In the genomic region with DNA sequence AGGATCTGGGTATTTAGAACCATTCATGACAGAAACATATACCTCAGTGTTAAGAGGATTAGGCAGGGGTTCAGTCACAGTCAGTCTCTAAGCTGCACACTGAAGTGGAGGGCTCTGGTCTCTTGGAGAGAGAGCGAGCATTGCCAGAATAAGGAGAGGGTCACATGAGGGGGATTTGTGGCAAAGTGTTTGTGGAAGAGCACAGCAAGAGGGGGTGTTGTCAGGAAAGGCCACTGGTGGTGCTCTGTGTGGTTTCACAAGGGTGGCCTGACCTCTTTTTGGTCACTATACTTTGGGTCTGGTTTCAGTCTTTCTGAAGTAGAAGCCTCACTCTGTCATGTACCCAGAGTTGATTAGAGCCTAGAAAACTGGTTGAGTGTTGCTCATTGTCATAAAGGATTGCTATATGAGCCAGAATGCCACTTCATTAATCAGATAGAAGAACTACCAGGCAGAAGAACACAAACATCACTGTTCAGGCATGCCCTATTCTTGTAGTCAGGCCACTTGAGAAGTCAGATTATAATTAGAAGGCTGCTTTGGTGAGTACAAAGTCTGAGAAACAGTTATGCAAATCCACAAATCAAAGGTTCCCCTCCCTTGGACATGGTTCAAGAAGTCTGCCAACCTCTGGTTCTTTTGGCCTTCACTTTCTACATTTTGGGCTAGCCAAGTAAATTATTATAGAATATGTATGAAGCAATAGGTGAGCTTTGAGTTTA, we compare ENCODE assay signal across 10 cellular contexts. TPM values are rescaled to one million over a fixed set of nuclear protein-coding genes. Genes with fewer than 3 reads are reported as not detected.
A peak's percentile ranks its signal among the peaks of the same experiment; 100 is the strongest.
DNase-seq lines count a peak whose midpoint lies in the region; ATAC-seq and TF ChIP-seq lines count a peak whose summit lies in the region.
"Had no signal": no experiment of that assay in that cellular context is flagged by ENCODE, and none has a peak within 500 bp of the region (broad histone marks: within the 10 kb centered on the region; RNA-seq: fewer than 3 reads in every experiment).

No MANE protein-coding gene starts in this region.

- peaks cover 0 to 21% (median 6%) of the 10 kb centered on the region in 9 donors for H3K4me1 ChIP-seq in heart right ventricle
- no peaks in the 10 kb centered on the region for H3K4me1 ChIP-seq in SK-N-SH (ENCODE audit: control insufficient read depth in 1 of 2, insufficient read depth in 2 of 2, low read depth in 1 of 2, low read length in 1 of 2)
- H3K4me1 ChIP-seq in trophoblast cell (ENCODE audit: control insufficient read depth in 1 of 2, insufficient read depth in 2 of 2, low read length in 2 of 2): no peaks in the 10 kb centered on the region
- H3K4me1 ChIP-seq: SJSA1 had no signal

- no peak overlapping the region for H2BK120ac ChIP-seq in trophoblast cell (ENCODE audit: insufficient read depth, low read length, poor library complexity)

- TF ChIP-seq CTCF in GM12864 (IDR thresholded peaks at IDR 0.05; ENCODE audit: low read depth, low read length, missing control alignments) (no peak), heart right ventricle (IDR thresholded peaks at IDR 0.05) (no peak), SK-N-SH (IDR thresholded peaks at IDR 0.05) (no peak)

- H3K27ac ChIP-seq in heart right ventricle (peak overlapping the region in 8 of 10 donors; percentile 30 to 79 (median 55)), SK-N-SH (ENCODE audit: low read depth in 2 of 2, low read length in 1 of 2) (no peak overlapping the region), trophoblast cell (ENCODE audit: low read depth, low read length) (no peak overlapping the region)
- H3K27ac ChIP-seq: SJSA1 had no signal

- H2AK5ac ChIP-seq in trophoblast cell (ENCODE audit: low read length): no peak overlapping the region

- H3K79me2 ChIP-seq in SK-N-SH (ENCODE audit: insufficient read depth) (peaks cover under 1% of the 10 kb centered on the region; the same call in 1 of the 2 replicates), trophoblast cell (ENCODE audit: control insufficient read depth, insufficient read depth, low read length, poor library complexity) (no peaks in the 10 kb centered on the region)

- DNase-seq in GM12864 (ENCODE audit: low read depth) (peak; percentile 55), heart right ventricle (no peak), SK-N-SH (no peak), foreskin melanocyte (no peak), trophoblast cell (no peak)
- DNase-seq in activated CD8-positive, alpha-beta memory T cell treated with anti-CD3 and anti-CD28 coated beads for 24 hours: no peak
- DNase-seq: stimulated activated CD4-positive, alpha-beta T cell treated with anti-CD3 and anti-CD28 coated beads, Interleukin-4, amount 100 ng/mL, for 4 hours had no signal

- TF ChIP-seq RAD21 in SK-N-SH (IDR thresholded peaks at IDR 0.05; ENCODE audit: low read length): no peak

- no peaks in the 10 kb centered on the region for H4K20me1 ChIP-seq in SK-N-SH (ENCODE audit: insufficient read depth)

- CTCF ChIA-PET in SK-N-SH (lab: Yijun Ruan, JAX): interaction anchor here (1.7 kb wide), 1 partner anchor 53 kb away, joined by 4 read pairs; no protein-coding TSS in a partner anchor

- no peak overlapping the region for H2AFZ ChIP-seq in SK-N-SH (ENCODE audit: low read depth)
- no peak overlapping the region for H2AFZ ChIP-seq in trophoblast cell (ENCODE audit: insufficient read depth, low read length, poor library complexity)

- no peak overlapping the region for H4K91ac ChIP-seq in trophoblast cell (ENCODE audit: low read depth, low read length)

- H3K9me2 ChIP-seq in SK-N-SH: no peaks in the 10 kb centered on the region

- H4K8ac ChIP-seq in trophoblast cell (ENCODE audit: low read depth, low read length): no peak overlapping the region

- no peak overlapping the region for H3K23ac ChIP-seq in trophoblast cell (ENCODE audit: low read length)

- H3K18ac ChIP-seq in trophoblast cell (ENCODE audit: low read length): no peak overlapping the region

- H2BK5ac ChIP-seq in trophoblast cell (ENCODE audit: low read depth, low read length, poor library complexity): no peak overlapping the region

- peaks cover 0 to 54% (median 25%) of the 10 kb centered on the region in 9 donors for H3K36me3 ChIP-seq in heart right ventricle
- peaks cover 20 to 37% of the 10 kb centered on the region in 2 experiments for H3K36me3 ChIP-seq in SK-N-SH (replicated peaks in 1 of 2; ENCODE audit: control insufficient read depth in 1 of 2, insufficient read depth in 2 of 2, low read length in 1 of 2)
- H3K36me3 ChIP-seq in trophoblast cell (ENCODE audit: control insufficient read depth in 1 of 2, insufficient read depth in 2 of 2, low read length in 2 of 2): peaks cover 5 to 7% of the 10 kb centered on the region in 2 experiments

- H3K27me3 ChIP-seq in heart right ventricle (no peaks in the 10 kb centered on the region), SK-N-SH (ENCODE audit: insufficient read depth) (no peaks in the 10 kb centered on the region), trophoblast cell (ENCODE audit: insufficient read depth, low read length) (no peaks in the 10 kb centered on the region)
- H3K27me3 ChIP-seq: SJSA1 had no signal

- H3F3A ChIP-seq in SK-N-SH (replicated peaks; ENCODE audit: insufficient read depth): peaks cover 5% of the 10 kb centered on the region

- TF ChIP-seq EP300 in SK-N-SH (IDR thresholded peaks at IDR 0.05; ENCODE audit: borderline replicate concordance in 1 of 2, low read depth in 1 of 2, low read length in 1 of 2): no peak

- 65 to 83% methylated on average over 1 of the region's 1 CpG for WGBS in heart right ventricle, 2 donors
- 100% methylated on average over 1 of the region's 1 CpG for WGBS in SK-N-SH (ENCODE audit: low lambda C conversion rate)
- WGBS in trophoblast cell (ENCODE audit: extremely low coverage, insufficient coverage, insufficient read length): no CpG with 5 or more reads among the region's 1 CpG

- H3K4me3 ChIP-seq in GM12864 (ENCODE audit: low read depth, low read length) (no peak overlapping the region; the same call in 1 of the 2 replicates), heart right ventricle (no peak overlapping the region), SK-N-SH (ENCODE audit: low read depth in 2 of 2, low read length in 1 of 2) (no peak overlapping the region), trophoblast cell (ENCODE audit: low read depth, low read length) (no peak overlapping the region)
- H3K4me3 ChIP-seq: SJSA1 had no signal

- H3K4me2 ChIP-seq in SK-N-SH (no peak overlapping the region), trophoblast cell (ENCODE audit: low read length) (no peak overlapping the region)

- intact Hi-C loops in heart right ventricle (cut with DNase I): no loop called here

- no peak overlapping the region for H4K12ac ChIP-seq in trophoblast cell (ENCODE audit: low read depth, low read length)

- H2BK12ac ChIP-seq in trophoblast cell (ENCODE audit: low read length): no peak overlapping the region

- no peak overlapping the region for H3K4ac ChIP-seq in trophoblast cell (ENCODE audit: low read depth, low read length)

- H3K9ac ChIP-seq in SK-N-SH (no peak overlapping the region), trophoblast cell (ENCODE audit: low read length) (no peak overlapping the region)

- ATAC-seq in GM21515 (IDR thresholded peaks at IDR 0.05; ENCODE audit: unreplicated experiment): peak; percentile 79
- peak; percentile 80 for ATAC-seq in HG03521 (IDR thresholded peaks at IDR 0.05; ENCODE audit: unreplicated experiment)
- ATAC-seq in heart right ventricle: peak in 7 of 8 donors; percentile 55 to 90 (median 78)

- no peak overlapping the region for H3K14ac ChIP-seq in trophoblast cell (ENCODE audit: low read length)

- no peaks in the 10 kb centered on the region for H3K9me3 ChIP-seq in heart right ventricle
- H3K9me3 ChIP-seq in SK-N-SH: no peaks in the 10 kb centered on the region
- H3K9me3 ChIP-seq in trophoblast cell (ENCODE audit: insufficient read depth, low read depth, low read length): no peaks in the 10 kb centered on the region
- H3K9me3 ChIP-seq: SJSA1 had no signal

- H3K79me1 ChIP-seq in trophoblast cell (ENCODE audit: low read length): no peaks in the 10 kb centered on the region

- POLR2A ChIA-PET in SK-N-SH (lab: Yijun Ruan, JAX): no interaction called here

TF ChIP-seq in SK-N-SH, 30 proteins besides CTCF, POLR2A, EP300 and RAD21 (continues in another document):
- TF ChIP-seq SMC3 (IDR thresholded peaks at IDR 0.05; ENCODE audit: low read depth, low read length): no peak
- TF ChIP-seq MEF2A (IDR thresholded peaks at IDR 0.05; ENCODE audit: borderline replicate concordance, low read depth): no peak
- TF ChIP-seq TAF1 (IDR thresholded peaks at IDR 0.05; ENCODE audit: borderline replicate concordance, low read depth, low read length): no peak
- TF ChIP-seq USF2 (IDR thresholded peaks at IDR 0.05; ENCODE audit: borderline replicate concordance, low read depth, low read length): no peak
- no peak for TF ChIP-seq YY1 (IDR thresholded peaks at IDR 0.05; ENCODE audit: low read depth)

RNA-seq across cellular contexts. Expression of gene TMEM19, which starts 8.4 kb away (rescaled TPM):
- 10 to 100 TPM; 17.4 to 32.2 (median 27.6) TPM for total RNA-seq in heart right ventricle
- 1 to 10 TPM; 6.4 to 9.8 TPM for polyA plus RNA-seq in heart right ventricle
- polyA plus RNA-seq in SK-N-SH (2012; rRNA removed): 12.6 and 17.4 TPM in 2 replicates
- polyA plus RNA-seq in SK-N-SH (2012; cell fraction: cytosol; rRNA removed): 19.3 and 20.4 TPM in 2 replicates
- polyA plus RNA-seq in SK-N-SH (2012; cell fraction: nucleus; rRNA removed): 1.6 and 8.1 TPM in 2 replicates
- 10.4 and 11.0 TPM in 2 replicates for polyA plus RNA-seq in trophoblast cell (2013)

RNA-seq across cellular contexts. Expression of gene THAP2, which starts 30.2 kb away (rescaled TPM):
- 1 to 10 TPM; 4.3 to 9.7 (median 6.8) TPM for total RNA-seq in heart right ventricle
- polyA plus RNA-seq in heart right ventricle (1 to 10 TPM; 2.3 to 2.8 TPM), SK-N-SH (2012; rRNA removed) (2.9 and 4.6 TPM in 2 replicates)
- polyA plus RNA-seq in SK-N-SH (2012; cell fraction: cytosol; rRNA removed): 4.1 and 5.7 TPM in 2 replicates
- polyA plus RNA-seq in SK-N-SH (2012; cell fraction: nucleus; rRNA removed): 4.3 and 6.0 TPM in 2 replicates
- polyA plus RNA-seq in trophoblast cell (2013): 5.2 and 5.3 TPM in 2 replicates

RNA-seq across cellular contexts. Expression of gene ZFC3H1, which starts 30.6 kb away (rescaled TPM):
- total RNA-seq in heart right ventricle: 10 to 100 TPM; 13.6 to 26.5 (median 17.2) TPM
- 10 to 100 TPM in 1 of 2 donors, 1 to 10 TPM in 1; 6.9 to 23.4 TPM for polyA plus RNA-seq in heart right ventricle
- polyA plus RNA-seq in SK-N-SH (2012; rRNA removed): 19.1 and 32.0 TPM in 2 replicates
- 9.5 and 10.9 TPM in 2 replicates for polyA plus RNA-seq in SK-N-SH (2012; cell fraction: cytosol; rRNA removed)
- polyA plus RNA-seq in SK-N-SH (2012; cell fraction: nucleus; rRNA removed): 76.5 and 180 TPM in 2 replicates
- polyA plus RNA-seq in trophoblast cell (2013): 25.3 and 25.9 TPM in 2 replicates

Comparison
In these comparisons a context has a peak if more than half of its experiments do, and no peak if none do; other contexts are left out.
1. H3K27ac ChIP-seq: peak in heart right ventricle (8 of 10); none in SK-N-SH (0 of 2) and trophoblast cell (single experiment).
2. Peak in every context shown above with its lines, with median percentiles within 50 percentile points of each other: ATAC-seq.